In genomic region chr1:234954613-234955012, GRCh38 we compare ENCODE assay signal across 9 cellular contexts.
DNase-seq lines count a peak whose midpoint lies in the region; ATAC-seq and TF ChIP-seq lines count a peak whose summit lies in the region.
"Had no signal": no experiment of that assay in that cellular context is flagged by ENCODE, and none has a peak within 500 bp of the region (broad histone marks: within the 10 kb centered on the region; RNA-seq: fewer than 3 reads in every experiment).

No MANE protein-coding gene starts in this region.

- H3K9ac ChIP-seq in BLaER1 treated with 17β-estradiol and CSF1 and Interleukin-3, amounts not matched to agents 10 nM and 100 nM, result peak overlapping the region; percentile 67 to 94 (median 89)

- peaks cover 0 to 3% (median 0%) of the 10 kb centered on the region in 11 experiments; a peak in 1 of 22 replicates for H3K36me3 ChIP-seq in BLaER1 treated with 17β-estradiol and CSF1 and Interleukin-3, amounts not matched to agents 10 nM and 100 nM

- peaks cover 67 to 73% (median 71%) of the 10 kb centered on the region in 10 experiments for H3K4me1 ChIP-seq in BLaER1 treated with 17β-estradiol and CSF1 and Interleukin-3, amounts not matched to agents 10 nM and 100 nM

- peak overlapping the region; percentile 68 to 100 (median 97) for H3K27ac ChIP-seq in BLaER1 treated with 17β-estradiol and CSF1 and Interleukin-3, amounts not matched to agents 10 nM and 100 nM
- H3K27ac ChIP-seq in cingulate gyrus (ENCODE audit: low read depth, low read length), result peak overlapping the region; percentile 47

- ATAC-seq in HG03175 (IDR thresholded peaks at IDR 0.05; ENCODE audit: unreplicated experiment), result peak; percentile 12
- no peak for ATAC-seq in HG03159 (IDR thresholded peaks at IDR 0.05; ENCODE audit: unreplicated experiment)
- no peak for ATAC-seq in GM18502 (IDR thresholded peaks at IDR 0.05; ENCODE audit: poor library complexity, unreplicated experiment)

- no peaks in the 10 kb centered on the region for H4K20me1 ChIP-seq in BLaER1 treated with 17β-estradiol and CSF1 and Interleukin-3, amounts not matched to agents 10 nM and 100 nM

- TF ChIP-seq CTCF in osteocyte (IDR thresholded peaks at IDR 0.05), result no peak

- H3K9me3 Mint-ChIP-seq in osteocyte (ENCODE audit: unreplicated experiment), result no peaks in the 10 kb centered on the region
- H3K9me3 Mint-ChIP-seq: IgD-negative memory B cell had no signal

- no peaks in the 10 kb centered on the region for H3K27me3 ChIP-seq in BLaER1 treated with 17β-estradiol and CSF1 and Interleukin-3, amounts not matched to agents 10 nM and 100 nM

- no peaks in the 10 kb centered on the region for H3K27me3 Mint-ChIP-seq in osteocyte (ENCODE audit: unreplicated experiment)
- H3K27me3 Mint-ChIP-seq: IgD-negative memory B cell had no signal

- H3K4me3 ChIP-seq in BLaER1 treated with 17β-estradiol and CSF1 and Interleukin-3, amounts not matched to agents 10 nM and 100 nM, result peak overlapping the region in 4 of 10 experiments; percentile 2 to 21 (median 10); a peak in 8 of 20 replicates

- DNase-seq in osteocyte (ENCODE audit: extremely low spot score, unreplicated experiment) (no peak), AML-193 (lab: John Stamatoyannopoulos, UW) (no peak), iPS-NIHi7 (ENCODE audit: extremely low spot score) (no peak)

- H3K4me1 Mint-ChIP-seq in osteocyte (ENCODE audit: unreplicated experiment), result peaks cover 51% of the 10 kb centered on the region

- no peak overlapping the region for H3K4me3 Mint-ChIP-seq in osteocyte (ENCODE audit: unreplicated experiment)

- peaks cover 3 to 15% (median 12%) of the 10 kb centered on the region in 11 experiments; a peak in 21 of 22 replicates for H3K9me3 ChIP-seq in BLaER1 treated with 17β-estradiol and CSF1 and Interleukin-3, amounts not matched to agents 10 nM and 100 nM (replicated peaks in 1 of 11)

- peak overlapping the region; percentile 11 for H3K27ac Mint-ChIP-seq in osteocyte (ENCODE audit: unreplicated experiment)

- no peaks in the 10 kb centered on the region for H3K36me3 Mint-ChIP-seq in osteocyte (ENCODE audit: unreplicated experiment)

- H3K4me2 ChIP-seq in BLaER1 treated with 17β-estradiol and CSF1 and Interleukin-3, amounts not matched to agents 10 nM and 100 nM, result peak overlapping the region; percentile 85 to 99 (median 95)
